In the genomic region with DNA sequence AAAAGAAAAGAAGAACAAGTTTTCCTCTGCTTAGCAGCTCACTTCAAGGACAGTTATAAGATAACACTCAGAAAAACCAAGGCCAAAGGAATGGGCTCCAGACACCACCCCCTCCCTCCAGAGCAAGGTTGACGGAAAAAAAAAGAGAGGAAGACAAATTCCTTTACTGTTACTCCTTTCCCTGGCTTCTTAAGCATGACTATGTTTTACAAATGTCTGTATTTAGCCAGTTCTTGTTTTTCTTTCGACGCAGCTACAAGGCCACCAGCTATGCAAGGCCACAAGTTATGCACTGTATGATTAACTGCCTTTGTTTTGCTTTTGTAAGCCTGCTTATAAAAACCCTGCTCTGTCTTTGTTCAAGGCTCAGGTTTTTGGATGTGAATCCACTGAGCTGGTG, we compare ENCODE assay signal across 9 cellular contexts. TPM values are rescaled to one million over a fixed set of nuclear protein-coding genes. Genes with fewer than 3 reads are reported as not detected.
A peak's percentile ranks its signal among the peaks of the same experiment; 100 is the strongest.
DNase-seq lines count a peak whose midpoint lies in the region; ATAC-seq, FAIRE-seq and TF ChIP-seq lines count a peak whose summit lies in the region.
"Not testable (repeated sequence)": the region's sequence is repeated elsewhere in the genome, so short reads cannot be mapped to it uniquely, and the experiment has no call there.
"Had no signal": no experiment of that assay in that cellular context is flagged by ENCODE, and none has a peak within 500 bp of the region (broad histone marks: within the 10 kb centered on the region; RNA-seq: fewer than 3 reads in every experiment).

No MANE protein-coding gene starts in this region.

- H3K4me1 ChIP-seq in SK-N-SH (ENCODE audit: control insufficient read depth in 1 of 2, insufficient read depth in 2 of 2, low read depth in 1 of 2, low read length in 1 of 2) (peaks cover 0 to 21% of the 10 kb centered on the region in 2 experiments; a peak in 1 of 4 replicates), body of pancreas (peaks cover 36% of the 10 kb centered on the region), pancreas (peaks cover 14 to 23% (median 18%) of the 10 kb centered on the region in 3 donors)

- not testable (repeated sequence) for H3K9me2 ChIP-seq in SK-N-SH

- not testable (repeated sequence) for TF ChIP-seq CTCF in 22Rv1 (IDR thresholded peaks at IDR 0.05); SK-N-SH (IDR thresholded peaks at IDR 0.05); body of pancreas (IDR thresholded peaks at IDR 0.05); fibroblast of mammary gland (conservative IDR thresholded peaks at IDR 0.05; ENCODE audit: control insufficient read depth, insufficient read depth, low read depth, low read length); pancreas (IDR thresholded peaks at IDR 0.05)

- TF ChIP-seq EP300 in SK-N-SH (IDR thresholded peaks at IDR 0.05; ENCODE audit: borderline replicate concordance in 1 of 2, low read depth in 1 of 2, low read length in 1 of 2): not testable (repeated sequence)

- H3K27ac ChIP-seq in 22Rv1: peak overlapping the region; percentile 62
- H3K27ac ChIP-seq in SK-N-SH (ENCODE audit: low read depth in 2 of 2, low read length in 1 of 2): peak overlapping the region in 1 of 2 experiments; percentile 87; a peak in 2 of 4 replicates
- peak overlapping the region in 3 of 4 donors; percentile 54 to 74 (median 65) for H3K27ac ChIP-seq in body of pancreas
- H3K27ac ChIP-seq in pancreas: peak overlapping the region in 3 of 4 donors; percentile 2 to 53 (median 46)

- not testable (repeated sequence) for H3K4me3 ChIP-seq in SK-N-SH (ENCODE audit: low read depth in 2 of 2, low read length in 1 of 2); body of pancreas; fibroblast of mammary gland (ENCODE audit: control insufficient read depth, low read depth, low read length); pancreas

- POLR2A ChIA-PET in SK-N-SH (lab: Yijun Ruan, JAX): not testable (repeated sequence)

- intact Hi-C loops in body of pancreas (cut with DNase I); pancreas (cut with DNase I): not testable (repeated sequence)

- CTCF ChIA-PET in SK-N-SH (lab: Yijun Ruan, JAX): interaction anchor here (1.1 to 3.2 kb wide), 3 partner anchors 100 to 202 kb away, joined by 3 to 30 read pairs (median 3); no protein-coding TSS in a partner anchor

- not testable (repeated sequence) for H3K36me3 ChIP-seq in SK-N-SH (replicated peaks in 1 of 2; ENCODE audit: control insufficient read depth in 1 of 2, insufficient read depth in 2 of 2, low read length in 1 of 2); body of pancreas (replicated peaks in 1 of 2; ENCODE audit: insufficient read depth in 1 of 2, low read depth in 2 of 2); pancreas

- peak overlapping the region; percentile 82 for H2AFZ ChIP-seq in SK-N-SH (ENCODE audit: low read depth)

- FAIRE-seq in pancreas (lab: Jason Lieb, UNC): not testable (repeated sequence)

- not testable (repeated sequence) for H3K27me3 ChIP-seq in SK-N-SH (ENCODE audit: insufficient read depth); body of pancreas; pancreas

- H3K79me2 ChIP-seq in SK-N-SH (ENCODE audit: insufficient read depth): not testable (repeated sequence)

- H3K9me3 ChIP-seq in SK-N-SH, body of pancreas, pancreas: not testable (repeated sequence)

- peak overlapping the region; percentile 40; the same call in 1 of the 2 replicates for H3K9ac ChIP-seq in SK-N-SH

- TF ChIP-seq POLR2A in body of pancreas (IDR thresholded peaks at IDR 0.05): not testable (repeated sequence)

- peak overlapping the region; percentile 36; the same call in 1 of the 2 replicates for H3K4me2 ChIP-seq in SK-N-SH

- WGBS in SK-N-SH (ENCODE audit: low lambda C conversion rate): 12% methylated on average over 3 of the region's 3 CpGs
- 9 to 11% methylated on average over 3 of the region's 3 CpGs for WGBS in body of pancreas, 2 donors
- WGBS in pancreas, 2 donors: 21 to 30% methylated on average over 3 of the region's 3 CpGs

- H3F3A ChIP-seq in SK-N-SH (replicated peaks; ENCODE audit: insufficient read depth): peaks cover 14% of the 10 kb centered on the region

- ATAC-seq in body of pancreas (peak; percentile 43), pancreas (peak; percentile 17 to 60 (median 30))

- TF ChIP-seq RAD21 in SK-N-SH (IDR thresholded peaks at IDR 0.05; ENCODE audit: low read length): not testable (repeated sequence)

- peak; percentile 53 for DNase-seq in Daoy (ENCODE audit: low read depth)
- DNase-seq in HS-27A (ENCODE audit: low read depth): peak; percentile 59
- DNase-seq in SK-N-SH, pancreas: not testable (repeated sequence)
- DNase-seq in body of pancreas: peak in 1 of 4 donors; percentile 10
- DNase-seq in fibroblast of mammary gland (ENCODE audit: low read depth): peak; percentile 67
- DNase-seq in kidney glomerular epithelial cell (lab: John Stamatoyannopoulos, UW): peak; percentile 97

- H4K20me1 ChIP-seq in SK-N-SH (ENCODE audit: insufficient read depth): not testable (repeated sequence)

TF ChIP-seq in SK-N-SH, 30 proteins besides CTCF, POLR2A, EP300 and RAD21:
- peak; percentile 10; the same call in 1 of the 2 replicates for TF ChIP-seq JUND (IDR thresholded peaks at IDR 0.05)
- TF ChIP-seq TCF12 (IDR thresholded peaks at IDR 0.05): peak; percentile 49
- TF ChIP-seq, protein P1, sequence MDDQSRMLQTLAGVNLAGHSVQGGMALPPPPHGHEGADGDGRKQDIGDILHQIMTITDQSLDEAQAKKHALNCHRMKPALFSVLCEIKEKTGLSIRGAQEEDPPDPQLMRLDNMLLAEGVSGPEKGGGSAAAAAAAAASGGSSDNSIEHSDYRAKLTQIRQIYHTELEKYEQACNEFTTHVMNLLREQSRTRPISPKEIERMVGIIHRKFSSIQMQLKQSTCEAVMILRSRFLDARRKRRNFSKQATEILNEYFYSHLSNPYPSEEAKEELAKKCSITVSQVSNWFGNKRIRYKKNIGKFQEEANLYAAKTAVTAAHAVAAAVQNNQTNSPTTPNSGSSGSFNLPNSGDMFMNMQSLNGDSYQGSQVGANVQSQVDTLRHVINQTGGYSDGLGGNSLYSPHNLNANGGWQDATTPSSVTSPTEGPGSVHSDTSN (IDR thresholded peaks at IDR 0.05): peak; percentile 56

RNA-seq across cellular contexts. Expression of a gene that starts 15.0 kb away (rescaled TPM):
- 2.2 and 2.7 TPM in 2 replicates for total RNA-seq in Daoy (2014; rRNA removed; shearing (Covaris generic))
- polyA plus RNA-seq in SK-N-SH (2012; rRNA removed) (10.2 and 12.4 TPM in 2 replicates), pancreas (1 to 10 TPM in 1 of 2 donors, under 1 TPM in 1; 0.72 to 5.7 TPM)
- polyA plus RNA-seq in SK-N-SH (2012; cell fraction: cytosol; rRNA removed): 11.4 and 12.8 TPM in 2 replicates
- polyA plus RNA-seq in SK-N-SH (2012; cell fraction: nucleus; rRNA removed): 9.2 and 15.1 TPM in 2 replicates
- total RNA-seq in body of pancreas (1 to 10 TPM; 1.3 to 2.9 TPM), pancreas (1 to 10 TPM in 3 of 6 donors, under 1 TPM in 3; 0.69 to 5.7 (median 1.6) TPM)
- total RNA-seq: CD8-positive, alpha-beta T cell had no signal

RNA-seq across cellular contexts. Expression of a gene that starts 28.1 kb away (rescaled TPM):
- 23.2 and 29.4 TPM in 2 replicates for total RNA-seq in Daoy (2014; rRNA removed; shearing (Covaris generic))
- 13.7 and 13.9 TPM in 2 replicates for polyA plus RNA-seq in SK-N-SH (2012; rRNA removed)
- 9.9 and 10.8 TPM in 2 replicates for polyA plus RNA-seq in SK-N-SH (2012; cell fraction: cytosol; rRNA removed)
- polyA plus RNA-seq in SK-N-SH (2012; cell fraction: nucleus; rRNA removed): 12.3 and 14.0 TPM in 2 replicates
- 1 to 10 TPM; 7.6 to 8.8 TPM for total RNA-seq in body of pancreas
- 1 to 10 TPM; 2.3 to 4.7 (median 3.4) TPM for total RNA-seq in pancreas
- 1 to 10 TPM; 3.1 to 7.1 TPM for polyA plus RNA-seq in pancreas

RNA-seq across cellular contexts. Expression of a gene that starts 49.4 kb away (rescaled TPM):
- 103 and 128 TPM in 2 replicates for total RNA-seq in Daoy (2014; rRNA removed; shearing (Covaris generic))
- polyA plus RNA-seq in SK-N-SH (2012; rRNA removed) (37.2 and 42.2 TPM in 2 replicates), pancreas (10 to 100 TPM in 1 of 2 donors, 1 to 10 TPM in 1; 9.9 to 17.0 TPM)
- polyA plus RNA-seq in SK-N-SH (2012; cell fraction: cytosol; rRNA removed): 49.5 and 55.8 TPM in 2 replicates
- polyA plus RNA-seq in SK-N-SH (2012; cell fraction: nucleus; rRNA removed): 13.9 and 25.5 TPM in 2 replicates
- total RNA-seq in body of pancreas (10 to 100 TPM; 25.7 to 38.7 TPM), pancreas (10 to 100 TPM; 25.7 to 39.4 (median 34.9) TPM)

RNA-seq across cellular contexts. Expression of a gene that starts 50.5 kb away (rescaled TPM):
- 119 and 127 TPM in 2 replicates for total RNA-seq in Daoy (2014; rRNA removed; shearing (Covaris generic))
- polyA plus RNA-seq in SK-N-SH (2012; rRNA removed): 26.1 and 40.3 TPM in 2 replicates
- polyA plus RNA-seq in SK-N-SH (2012; cell fraction: cytosol; rRNA removed): 48.0 and 67.3 TPM in 2 replicates
- 8.5 and 23.7 TPM in 2 replicates for polyA plus RNA-seq in SK-N-SH (2012; cell fraction: nucleus; rRNA removed)
- total RNA-seq in body of pancreas: 10 to 100 TPM; 23.1 to 26.5 TPM
- total RNA-seq in pancreas: 10 to 100 TPM; 15.8 to 29.7 (median 21.2) TPM
- polyA plus RNA-seq in pancreas: 10 to 100 TPM; 23.4 to 26.7 TPM
